8 cellular contexts compared by ENCODE assay signal in genomic region chr16:78122774-78123315, GRCh38. TPM values are rescaled to one million over a fixed set of nuclear protein-coding genes. Genes with fewer than 3 reads are reported as not detected.
A peak's percentile ranks its signal among the peaks of the same experiment; 100 is the strongest.
DNase-seq lines count a peak whose midpoint lies in the region; ATAC-seq and TF ChIP-seq lines count a peak whose summit lies in the region.

No MANE protein-coding gene starts in this region.

- H3K4me3 Mint-ChIP-seq in Caco-2 (ENCODE audit: unreplicated experiment) = peak overlapping the region; percentile 17
- peak overlapping the region; percentile 4 for H3K4me3 Mint-ChIP-seq in activated T-helper 17 cell treated with anti-CD3 and anti-CD28 coated beads, Interleukin-2, amount 50 U/mL, for 72 hours

- TF ChIP-seq CTCF in Caco-2 (IDR thresholded peaks at IDR 0.05; ENCODE audit: insufficient read depth in 1 of 2, low read depth in 1 of 2, low read length in 1 of 2, severe bottlenecking in 1 of 2, unreplicated experiment in 1 of 2) = peak; percentile 31 to 75
- peak in 3 of 4 experiments; percentile 64 to 84 (median 81) for TF ChIP-seq CTCF in prostate gland (IDR thresholded peaks at IDR 0.05)

- H3K4me1 Mint-ChIP-seq in Caco-2 (ENCODE audit: low read depth, unreplicated experiment) = peaks cover 25% of the 10 kb centered on the region
- H3K4me1 Mint-ChIP-seq in activated T-helper 17 cell treated with anti-CD3 and anti-CD28 coated beads, Interleukin-2, amount 50 U/mL, for 72 hours = peaks cover 4% of the 10 kb centered on the region

- H3K27me3 ChIP-seq in Caco-2 (replicated peaks; ENCODE audit: control insufficient read depth, insufficient read depth, low read length) (no peaks in the 10 kb centered on the region), prostate gland (replicated peaks; ENCODE audit: insufficient read depth) (no peaks in the 10 kb centered on the region)

- intact Hi-C loops in Caco-2 (cut with micrococcal nuclease; ENCODE audit: unreplicated experiment) = loop anchor here (1.0 to 10.0 kb wide), 6 partner anchors 112 to 1478 kb away; partner anchors contain the start of gene MAF
- intact Hi-C loops in prostate gland (cut with DNase I) = loop anchor here (5.0 to 10.0 kb wide), 3 partner anchors 382 to 1642 kb away; partner anchors contain the start of gene MAF

- ATAC-seq in GM18907 (IDR thresholded peaks at IDR 0.05; ENCODE audit: unreplicated experiment) (peak; percentile 89), HG03342 (IDR thresholded peaks at IDR 0.05; ENCODE audit: unreplicated experiment) (peak; percentile 86)
- ATAC-seq in activated T-helper 17 cell treated with anti-CD3 and anti-CD28 coated beads, Interleukin-2, amount 50 U/mL, for 72 hours (replicated peaks) = peak; percentile 74

- no peaks in the 10 kb centered on the region for H3K36me3 ChIP-seq in Caco-2 (ENCODE audit: control insufficient read depth, insufficient read depth, low read length)
- H3K36me3 ChIP-seq in prostate gland = no peaks in the 10 kb centered on the region

- 7% methylated on average over 4 of the region's 4 CpGs for WGBS in prostate gland

- no peak for TF ChIP-seq POLR2A in prostate gland (IDR thresholded peaks at IDR 0.05)

- POLR2A ChIA-PET in Caco-2 (lab: Charles Lee) = no interaction called here

- H3K27ac ChIP-seq in prostate gland = peak overlapping the region; percentile 82 to 86

- H3K9me3 ChIP-seq in Caco-2 (no peaks in the 10 kb centered on the region), prostate gland (no peaks in the 10 kb centered on the region)

- H3K9me3 Mint-ChIP-seq in Caco-2 (ENCODE audit: unreplicated experiment) = no peaks in the 10 kb centered on the region
- no peaks in the 10 kb centered on the region for H3K9me3 Mint-ChIP-seq in activated T-helper 17 cell treated with anti-CD3 and anti-CD28 coated beads, Interleukin-2, amount 50 U/mL, for 72 hours

- CTCF ChIA-PET in Caco-2 (lab: Charles Lee) = interaction anchor here (0.6 to 1.0 kb wide), 2 partner anchors 32 to 1648 kb away, joined by 3 read pairs; no protein-coding TSS in a partner anchor

- H3K4me1 ChIP-seq in Caco-2 (0 out of 2 replicates have a peak, but pooled peaks cover 5% of the 10 kb centered on the region), prostate gland (replicated peaks) (no peaks in the 10 kb centered on the region)

- no TSS peak for BruUV-seq in Caco-2 (replicated peaks; lab: Mats Ljungman, UMichigan)

- no peak overlapping the region for H3K27ac Mint-ChIP-seq in Caco-2 (ENCODE audit: unreplicated experiment)
- no peak overlapping the region for H3K27ac Mint-ChIP-seq in activated T-helper 17 cell treated with anti-CD3 and anti-CD28 coated beads, Interleukin-2, amount 50 U/mL, for 72 hours

- peaks cover 17% of the 10 kb centered on the region for H3K36me3 Mint-ChIP-seq in Caco-2 (ENCODE audit: insufficient read depth, unreplicated experiment)
- peaks cover 26% of the 10 kb centered on the region for H3K36me3 Mint-ChIP-seq in activated T-helper 17 cell treated with anti-CD3 and anti-CD28 coated beads, Interleukin-2, amount 50 U/mL, for 72 hours (ENCODE audit: low read depth)

- no peak overlapping the region for H3K4me3 ChIP-seq in Caco-2 (ENCODE audit: low read depth, low read length)
- H3K4me3 ChIP-seq in prostate gland = no peak overlapping the region

- no peaks in the 10 kb centered on the region for H3K27me3 Mint-ChIP-seq in Caco-2 (ENCODE audit: insufficient read depth, unreplicated experiment)
- H3K27me3 Mint-ChIP-seq in activated T-helper 17 cell treated with anti-CD3 and anti-CD28 coated beads, Interleukin-2, amount 50 U/mL, for 72 hours = no peaks in the 10 kb centered on the region

- DNase-seq in Caco-2 = peak in 1 of 2 experiments; percentile 59
- DNase-seq in NCI-H345 treated with DMSO at 0.1 percent for 48 hours (lab: John Stamatoyannopoulos, UW; ENCODE audit: unreplicated experiment) = peak; percentile 50
- DNase-seq in glomerular visceral epithelial cell (ENCODE audit: extremely low spot score) = peak; percentile 42
- DNase-seq in prostate gland (ENCODE audit: low spot score) = peak; percentile 75
- no peak for DNase-seq in 8988T

RNA-seq across cellular contexts. Expression of gene WWOX, which starts 23.4 kb away (rescaled TPM):
- total RNA-seq in Caco-2 (2022) (45.0 and 47.8 TPM in 2 replicates), prostate gland (10 to 100 TPM; 93.2 to 99.4 TPM)
- 10 to 100 TPM in 1 of 2 donors, 1 to 10 TPM in 1; 9.4 to 16.5 TPM for total RNA-seq in activated T-helper 17 cell treated with anti-CD3 and anti-CD28 coated beads, Interleukin-2, amount 50 U/mL, for 72 hours
